8 cellular contexts compared by ENCODE assay signal in the genomic region with DNA sequence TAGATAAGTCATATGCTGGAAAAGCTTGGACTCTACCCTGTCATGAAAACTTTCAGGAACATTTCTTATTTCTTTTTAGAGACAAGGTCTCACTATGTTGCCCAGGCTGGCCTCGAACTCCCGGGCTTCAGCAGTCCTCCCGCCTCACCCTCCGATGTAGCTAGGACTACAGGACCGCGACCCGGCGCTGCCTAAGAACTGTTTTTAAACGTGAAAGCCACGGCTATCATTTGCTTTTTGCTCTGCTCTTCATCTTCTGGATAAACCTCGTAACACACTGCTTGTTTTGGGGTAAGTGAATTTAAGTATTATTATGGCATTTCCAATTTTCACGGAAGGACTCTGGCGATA. TPM values are rescaled to one million over a fixed set of nuclear protein-coding genes. Genes with fewer than 3 reads are reported as not detected.
DNase-seq lines count a peak whose midpoint lies in the region; ATAC-seq, FAIRE-seq and TF ChIP-seq lines count a peak whose summit lies in the region.

No MANE protein-coding gene starts in this region.

- peak overlapping the region; percentile 89 to 90 for H4K8ac ChIP-seq in IMR-90 (ENCODE audit: low read depth in 2 of 2, low read length in 2 of 2)

- no peak for FAIRE-seq in pancreas (lab: Jason Lieb, UNC)

- H3K4me2 ChIP-seq in IMR-90 (ENCODE audit: low read depth, low read length), result peak overlapping the region; percentile 73

- H3K4me1 ChIP-seq in IMR-90 (ENCODE audit: control insufficient read depth, insufficient read depth, low read length) (no peaks in the 10 kb centered on the region; the same call in none of the 2 replicates), pancreas (peaks cover 6 to 18% (median 10%) of the 10 kb centered on the region in 3 donors)

- peak overlapping the region; percentile 71 for H3K9ac ChIP-seq in IMR-90 (ENCODE audit: low read depth, low read length)

- intact Hi-C loops in IMR-90 (cut with micrococcal nuclease), result no loop called here
- intact Hi-C loops in pancreas (cut with DNase I), result no loop called here

- H3K23ac ChIP-seq in IMR-90 (ENCODE audit: low read depth, low read length), result peak overlapping the region; percentile 88

- ATAC-seq in IMR-90 (ENCODE audit: low read depth), result peak; percentile 5
- peak; percentile 12 for ATAC-seq in activated CD8-positive, alpha-beta T cell treated with anti-CD3 and anti-CD28 coated beads, Interleukin-2, amount 10 ng/mL, durations not matched to agents 7 days and 5 days
- peak; percentile 15 to 39 (median 30) for ATAC-seq in pancreas

- dilution Hi-C loops in IMR-90 (cut with HindIII; ENCODE audit: low sequenced_read_pairs, unreplicated experiment), result no loop called here

- H3K14ac ChIP-seq in IMR-90 (replicated peaks; ENCODE audit: low read depth, low read length), result peak overlapping the region; percentile 71

- peak overlapping the region; percentile 35 for H4K5ac ChIP-seq in IMR-90 (ENCODE audit: low read depth, low read length)

- H3K4me3 Mint-ChIP-seq in activated CD8-positive, alpha-beta T cell treated with anti-CD3 and anti-CD28 coated beads, Interleukin-2, amount 10 ng/mL, durations not matched to agents 7 days and 5 days, result peak overlapping the region; percentile 96

- TF ChIP-seq CTCF in IMR-90 (conservative IDR thresholded peaks at IDR 0.05; ENCODE audit: low read depth, low read length) (no peak), fibroblast of villous mesenchyme (IDR thresholded peaks at IDR 0.05; ENCODE audit: insufficient read depth, low read depth, low read length) (no peak), pancreas (IDR thresholded peaks at IDR 0.05) (no peak)

- peak overlapping the region; percentile 90 for H2AK9ac ChIP-seq in IMR-90 (replicated peaks; ENCODE audit: low read depth, low read length, poor library complexity)

- BruUV-seq in IMR-90 (replicated peaks; lab: Mats Ljungman, UMichigan), result TSS peak; percentile 97

- POLR2A ChIA-PET in IMR-90 (lab: Charles Lee; ENCODE audit: unreplicated experiment), result interaction anchor here (2.8 kb wide), 1 partner anchor 14 kb away, joined by 46 read pairs; a partner anchor contains a TSS
- POLR2A ChIA-PET in activated CD8-positive, alpha-beta T cell treated with anti-CD3 and anti-CD28 coated beads, Interleukin-2, amount 10 ng/mL, durations not matched to agents 7 days and 5 days (lab: Charles Lee), result interaction anchor here (0.7 to 7.5 kb wide), 11 partner anchors 7 to 1627 kb away, joined by 3 to 650 read pairs (median 4); a partner anchor contains a TSS

- H3K27ac Mint-ChIP-seq in activated CD8-positive, alpha-beta T cell treated with anti-CD3 and anti-CD28 coated beads, Interleukin-2, amount 10 ng/mL, durations not matched to agents 7 days and 5 days, result peak overlapping the region; percentile 98

- in situ Hi-C loops in IMR-90 (cut with MboI; ENCODE audit: low sequenced_read_pairs), result loop anchor here (25.0 kb wide), 1 partner anchor 1538 kb away; no protein-coding TSS in a partner anchor

- H2AK5ac ChIP-seq in IMR-90 (ENCODE audit: low read depth, low read length), result peak overlapping the region; percentile 89

- H3K27ac ChIP-seq in IMR-90 (ENCODE audit: insufficient read depth, low read length), result peak overlapping the region; percentile 83
- H3K27ac ChIP-seq in pancreas, result peak overlapping the region; percentile 83 to 98 (median 96)

- peak overlapping the region; percentile 43 for H3K18ac ChIP-seq in IMR-90 (ENCODE audit: low read depth, low read length)

- no peaks in the 10 kb centered on the region for H3K36me3 ChIP-seq in IMR-90 (ENCODE audit: control insufficient read depth, insufficient read depth, low read length)
- H3K36me3 ChIP-seq in pancreas, result no peaks in the 10 kb centered on the region

- DNase-seq in NCI-H2081 (lab: John Stamatoyannopoulos, UW), result peak; percentile 9 to 57
- DNase-seq in NCI-H2081 treated with DMSO at 0.1 percent for 48 hours (lab: John Stamatoyannopoulos, UW), result no peak
- no peak for DNase-seq in IMR-90
- peak; percentile 45 for DNase-seq in activated CD8-positive, alpha-beta T cell treated with anti-CD3 and anti-CD28 coated beads, Interleukin-2, amount 10 ng/mL, durations not matched to agents 7 days and 5 days
- DNase-seq in fibroblast of villous mesenchyme (ENCODE audit: low read depth), result no peak
- DNase-seq in pancreas, result peak in 5 of 6 donors; percentile 31 to 65 (median 53)
- DNase-seq in NCI-H2029 (lab: John Stamatoyannopoulos, UW), result no peak
- DNase-seq in GM19238 (ENCODE audit: insufficient read length, low spot score), result no peak

- H2BK120ac ChIP-seq in IMR-90 (ENCODE audit: low read depth, low read length), result peak overlapping the region; percentile 50

- H3K36me3 Mint-ChIP-seq in activated CD8-positive, alpha-beta T cell treated with anti-CD3 and anti-CD28 coated beads, Interleukin-2, amount 10 ng/mL, durations not matched to agents 7 days and 5 days (ENCODE audit: low read depth), result peaks cover 25% of the 10 kb centered on the region

- peak; percentile 57; the same call in 1 of the 2 replicates for TF ChIP-seq POLR2A in IMR-90 (IDR thresholded peaks at IDR 0.05; ENCODE audit: low read depth, low read length)

- H3K4me1 Mint-ChIP-seq in activated CD8-positive, alpha-beta T cell treated with anti-CD3 and anti-CD28 coated beads, Interleukin-2, amount 10 ng/mL, durations not matched to agents 7 days and 5 days (ENCODE audit: low read depth), result peaks cover 28% of the 10 kb centered on the region

- peak overlapping the region; percentile 30; the same call in 1 of the 2 replicates for H2BK20ac ChIP-seq in IMR-90 (ENCODE audit: low read depth, low read length)

- peak overlapping the region; percentile 91 for H2AFZ ChIP-seq in IMR-90 (replicated peaks; ENCODE audit: low read length, poor library complexity)

- 0% methylated on average over 2 of the region's 13 CpGs; no CpG with 5 or more reads in 1 of the 2 experiments for WGBS in IMR-90 (ENCODE audit: extremely low coverage in 2 of 2, insufficient read length in 1 of 2), 2 experiments
- WGBS in pancreas, 2 donors, result 1 to 2% methylated on average over 13 of the region's 13 CpGs

- peak overlapping the region; percentile 43 for H3K4me3 ChIP-seq in IMR-90 (ENCODE audit: insufficient read depth, low read depth, low read length)
- H3K4me3 ChIP-seq in fibroblast of villous mesenchyme (ENCODE audit: low read depth, low read length), result peak overlapping the region; percentile 66
- peak overlapping the region; percentile 5 to 51 (median 36) for H3K4me3 ChIP-seq in pancreas

- H3K56ac ChIP-seq in IMR-90 (ENCODE audit: extremely low read depth, insufficient read depth, low read length), result peak overlapping the region; percentile 95

- no peaks in the 10 kb centered on the region for H3K9me3 ChIP-seq in IMR-90 (ENCODE audit: control insufficient read depth, insufficient read depth, low read length)
- H3K9me3 ChIP-seq in pancreas, result no peaks in the 10 kb centered on the region

- peak overlapping the region; percentile 87 for H3K4ac ChIP-seq in IMR-90 (ENCODE audit: low read depth, low read length)

- TF ChIP-seq RAD21 in IMR-90 (IDR thresholded peaks at IDR 0.05; ENCODE audit: low read length), result no peak

- peak overlapping the region; percentile 82 for H4K91ac ChIP-seq in IMR-90 (ENCODE audit: insufficient read depth, low read depth, low read length)

- H3K9me1 ChIP-seq in IMR-90 (ENCODE audit: insufficient read depth, low read length), result peaks cover 5% of the 10 kb centered on the region; the same call in 1 of the 2 replicates

- peaks cover 11 to 12% of the 10 kb centered on the region in 2 experiments; a peak in 3 of 4 replicates for H3K79me1 ChIP-seq in IMR-90 (ENCODE audit: low read depth in 1 of 2, low read length in 2 of 2)

- H3K27me3 Mint-ChIP-seq in activated CD8-positive, alpha-beta T cell treated with anti-CD3 and anti-CD28 coated beads, Interleukin-2, amount 10 ng/mL, durations not matched to agents 7 days and 5 days (ENCODE audit: low read depth), result no peaks in the 10 kb centered on the region

- H2BK15ac ChIP-seq in IMR-90 (ENCODE audit: low read depth, low read length), result peak overlapping the region; percentile 80; the same call in 2 of the 3 replicates

- CTCF ChIA-PET in IMR-90 (lab: Yijun Ruan, JAX), result interaction anchor here (0.6 to 1.3 kb wide), 3 partner anchors 11 to 61 kb away, joined by 3 read pairs; no protein-coding TSS in a partner anchor
- CTCF ChIA-PET in activated CD8-positive, alpha-beta T cell treated with anti-CD3 and anti-CD28 coated beads, Interleukin-2, amount 10 ng/mL, durations not matched to agents 7 days and 5 days (lab: Charles Lee), result interaction anchor here (1.0 to 4.0 kb wide), 7 partner anchors 12 to 619 kb away, joined by 3 to 77 read pairs (median 10); a partner anchor contains a TSS

- H3K27me3 ChIP-seq in IMR-90 (ENCODE audit: control insufficient read depth, insufficient read depth, low read length) (no peaks in the 10 kb centered on the region), pancreas (no peaks in the 10 kb centered on the region)

- H3K9me3 Mint-ChIP-seq in activated CD8-positive, alpha-beta T cell treated with anti-CD3 and anti-CD28 coated beads, Interleukin-2, amount 10 ng/mL, durations not matched to agents 7 days and 5 days (ENCODE audit: insufficient read depth), result no peaks in the 10 kb centered on the region

- H2BK5ac ChIP-seq in IMR-90 (ENCODE audit: low read depth, low read length, poor library complexity, severe bottlenecking), result peak overlapping the region; percentile 70

- no peaks in the 10 kb centered on the region for H4K20me1 ChIP-seq in IMR-90 (ENCODE audit: insufficient read depth, low read length)

TF ChIP-seq in IMR-90, 13 proteins besides CTCF, POLR2A, EP300 and RAD21 (continues in another document):
- no peak for TF ChIP-seq RCOR1 (IDR thresholded peaks at IDR 0.05; ENCODE audit: insufficient replicate concordance, low read length)
- no peak for TF ChIP-seq FOS (IDR thresholded peaks at IDR 0.05; ENCODE audit: low read depth, low read length)
- TF ChIP-seq, protein P1, sequence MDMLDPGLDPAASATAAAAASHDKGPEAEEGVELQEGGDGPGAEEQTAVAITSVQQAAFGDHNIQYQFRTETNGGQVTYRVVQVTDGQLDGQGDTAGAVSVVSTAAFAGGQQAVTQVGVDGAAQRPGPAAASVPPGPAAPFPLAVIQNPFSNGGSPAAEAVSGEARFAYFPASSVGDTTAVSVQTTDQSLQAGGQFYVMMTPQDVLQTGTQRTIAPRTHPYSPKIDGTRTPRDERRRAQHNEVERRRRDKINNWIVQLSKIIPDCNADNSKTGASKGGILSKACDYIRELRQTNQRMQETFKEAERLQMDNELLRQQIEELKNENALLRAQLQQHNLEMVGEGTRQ (IDR thresholded peaks at IDR 0.05; ENCODE audit: low read depth, low read length), result no peak
- no peak for TF ChIP-seq MXI1 (IDR thresholded peaks at IDR 0.05; ENCODE audit: borderline replicate concordance, low read depth, low read length)
- no peak for TF ChIP-seq NFE2L2 (IDR thresholded peaks at IDR 0.05; ENCODE audit: low read depth, low read length)

RNA-seq across cellular contexts. Expression of a gene that starts 14.3 kb away (rescaled TPM):
- total RNA-seq in IMR-90 (2012; rRNA removed) (60.9 and 156 TPM in 2 replicates), fibroblast of villous mesenchyme (108 and 175 TPM in 2 replicates), pancreas (10 to 100 TPM; 30.2 to 77.9 (median 40.3) TPM)
- polyA plus RNA-seq in IMR-90 (2012; rRNA removed) (70.4 and 83.3 TPM in 2 replicates), pancreas (100 to 1,000 TPM in 1 of 2 donors, 10 to 100 TPM in 1; 67.9 to 149 TPM)
- polyA plus RNA-seq in IMR-90 (2012; cell fraction: cytosol; rRNA removed), result 20.1 and 20.2 TPM in 2 replicates
- polyA plus RNA-seq in IMR-90 (2012; cell fraction: nucleus; rRNA removed; ENCODE audit: low replicate concordance), result 533 and 1,043 TPM in 2 replicates
- 100 to 1,000 TPM; 257 TPM for total RNA-seq in activated CD8-positive, alpha-beta T cell treated with anti-CD3 and anti-CD28 coated beads, Interleukin-2, amount 10 ng/mL, durations not matched to agents 7 days and 5 days

Comparison
In these comparisons a context has a peak if more than half of its experiments do, and no peak if none do; other contexts are left out.
1. DNase-seq: peak in NCI-H2081 (2 of 2), activated CD8-positive, alpha-beta T cell treated with anti-CD3 and anti-CD28 coated beads, Interleukin-2, amount 10 ng/mL, durations not matched to agents 7 days and 5 days (single experiment) and pancreas (5 of 6); none in NCI-H2081 treated with DMSO at 0.1 percent for 48 hours (single experiment), IMR-90 (single experiment), fibroblast of villous mesenchyme (single experiment), NCI-H2029 (single experiment) and GM19238 (single experiment).
2. Peak in every context shown above with its lines, with median percentiles within 50 percentile points of each other: ATAC-seq and H3K4me3 ChIP-seq.